Comparison of ENCODE assay signal across 8 cellular contexts in genomic region chr19:51784922-51785690, GRCh38. TPM values are rescaled to one million over a fixed set of nuclear protein-coding genes. Genes with fewer than 3 reads are reported as not detected.
DNase-seq lines count a peak whose midpoint lies in the region; ATAC-seq and TF ChIP-seq lines count a peak whose summit lies in the region.

No MANE protein-coding gene starts in this region.

- no peaks in the 10 kb centered on the region for H3K27me3 ChIP-seq in Karpas-422 (ENCODE audit: low read length)

- CTCF ChIA-PET in activated CD8-positive, alpha-beta T cell treated with anti-CD3 and anti-CD28 coated beads for 36 hours (lab: Charles Lee) = interaction anchor here (1.2 to 1.3 kb wide), 3 partner anchors 12 to 124 kb away, joined by 3 read pairs; no protein-coding TSS in a partner anchor

- H2AFZ ChIP-seq in Karpas-422 (ENCODE audit: low read length) = no peak overlapping the region

- POLR2A ChIA-PET in activated CD8-positive, alpha-beta T cell treated with anti-CD3 and anti-CD28 coated beads for 36 hours (lab: Charles Lee) = no interaction called here

- peaks cover 16% of the 10 kb centered on the region for H3K27me3 Mint-ChIP-seq in activated CD8-positive, alpha-beta T cell treated with anti-CD3 and anti-CD28 coated beads for 36 hours

- peak overlapping the region; percentile 3 for H3K4me2 ChIP-seq in Karpas-422 (ENCODE audit: low read depth, low read length, poor library complexity, severe bottlenecking)

- intact Hi-C loops in activated CD8-positive, alpha-beta T cell treated with anti-CD3 and anti-CD28 coated beads for 36 hours (cut with micrococcal nuclease) = no loop called here

- H3K9me2 ChIP-seq in Karpas-422 (replicated peaks; ENCODE audit: insufficient read depth, low read length) = no peaks in the 10 kb centered on the region

- peaks cover 23% of the 10 kb centered on the region for H3K4me1 ChIP-seq in Karpas-422 (ENCODE audit: low read length)

- ATAC-seq in activated CD8-positive, alpha-beta T cell treated with anti-CD3 and anti-CD28 coated beads for 36 hours = peak; percentile 91
- no peak for ATAC-seq in HG03135 (IDR thresholded peaks at IDR 0.05; ENCODE audit: unreplicated experiment)

- no peaks in the 10 kb centered on the region for H3K4me1 Mint-ChIP-seq in activated CD8-positive, alpha-beta T cell treated with anti-CD3 and anti-CD28 coated beads for 36 hours (ENCODE audit: low read depth)

- H3K4me3 ChIP-seq in Karpas-422 (ENCODE audit: low read length) = no peak overlapping the region

- peaks cover 3% of the 10 kb centered on the region for H3K9me3 Mint-ChIP-seq in activated CD8-positive, alpha-beta T cell treated with anti-CD3 and anti-CD28 coated beads for 36 hours

- DNase-seq in Karpas-422 (peak; percentile 85), hepatic stellate cell (ENCODE audit: low spot score) (peak; percentile 34), mesenteric fat pad (ENCODE audit: low spot score) (no peak), NCI-H345 treated with DMSO at 0.1 percent for 48 hours (lab: John Stamatoyannopoulos, UW; ENCODE audit: unreplicated experiment) (no peak), iPS-NIHi7 (ENCODE audit: extremely low spot score) (no peak)
- peak; percentile 85 for DNase-seq in activated CD8-positive, alpha-beta T cell treated with anti-CD3 and anti-CD28 coated beads for 36 hours
- DNase-seq in stimulated activated CD8-positive, alpha-beta memory T cell treated with anti-CD3 and anti-CD28 coated beads, Interleukin-7, amount 100 ng/mL, for 4 hours (ENCODE audit: low read depth in 2 of 2) = peak; percentile 5 to 16

- no peak overlapping the region for H3K27ac Mint-ChIP-seq in activated CD8-positive, alpha-beta T cell treated with anti-CD3 and anti-CD28 coated beads for 36 hours

- H3K27ac ChIP-seq in Karpas-422 (ENCODE audit: low read length) = no peak overlapping the region

- H3K36me3 Mint-ChIP-seq in activated CD8-positive, alpha-beta T cell treated with anti-CD3 and anti-CD28 coated beads for 36 hours (ENCODE audit: low read depth) = no peaks in the 10 kb centered on the region

- no peaks in the 10 kb centered on the region for H3K9me3 ChIP-seq in Karpas-422 (ENCODE audit: low read length)

- no peaks in the 10 kb centered on the region for H3K79me2 ChIP-seq in Karpas-422 (ENCODE audit: low read length)

- no peak for TF ChIP-seq CTCF in activated CD8-positive, alpha-beta T cell treated with anti-CD3 and anti-CD28 coated beads for 36 hours (IDR thresholded peaks at IDR 0.05)

- H3K9ac ChIP-seq in Karpas-422 (ENCODE audit: low read length) = no peak overlapping the region

- no peaks in the 10 kb centered on the region for H3K36me3 ChIP-seq in Karpas-422 (ENCODE audit: insufficient read depth, low read length)

- H3K4me3 Mint-ChIP-seq in activated CD8-positive, alpha-beta T cell treated with anti-CD3 and anti-CD28 coated beads for 36 hours = no peak overlapping the region

- H4K20me1 ChIP-seq in Karpas-422 (ENCODE audit: insufficient read depth, low read depth, low read length) = no peaks in the 10 kb centered on the region

RNA-seq across cellular contexts. Expression of gene FPR3, which starts 9.9 kb away (rescaled TPM):
- not detected in 2 replicates for total RNA-seq in Karpas-422 (2014; rRNA removed; shearing (Covaris generic); ENCODE audit: low replicate concordance)
- total RNA-seq in activated CD8-positive, alpha-beta T cell treated with anti-CD3 and anti-CD28 coated beads for 36 hours = not detected
- 44.5 TPM for total RNA-seq in mesenteric fat pad

RNA-seq across cellular contexts. Expression of gene FPR2, which starts 24.1 kb away (rescaled TPM):
- 0.58 and 7.9 TPM in 2 replicates for total RNA-seq in Karpas-422 (2014; rRNA removed; shearing (Covaris generic); ENCODE audit: low replicate concordance)
- not detected for total RNA-seq in activated CD8-positive, alpha-beta T cell treated with anti-CD3 and anti-CD28 coated beads for 36 hours
- total RNA-seq in mesenteric fat pad = 11.4 TPM

RNA-seq across cellular contexts. Expression of gene FPR1, which starts 33.4 kb away (rescaled TPM):
- 5.8 and 14.8 TPM in 2 replicates for total RNA-seq in Karpas-422 (2014; rRNA removed; shearing (Covaris generic); ENCODE audit: low replicate concordance)
- total RNA-seq in activated CD8-positive, alpha-beta T cell treated with anti-CD3 and anti-CD28 coated beads for 36 hours = not detected
- 97.6 TPM for total RNA-seq in mesenteric fat pad

Comparison
In these comparisons a context has a peak if more than half of its experiments do, and no peak if none do; other contexts are left out.
1. DNase-seq: peak in Karpas-422 (single experiment), activated CD8-positive, alpha-beta T cell treated with anti-CD3 and anti-CD28 coated beads for 36 hours (single experiment), hepatic stellate cell (single experiment) and stimulated activated CD8-positive, alpha-beta memory T cell treated with anti-CD3 and anti-CD28 coated beads, Interleukin-7, amount 100 ng/mL, for 4 hours (2 of 2); none in mesenteric fat pad (single experiment), NCI-H345 treated with DMSO at 0.1 percent for 48 hours (single experiment) and iPS-NIHi7 (single experiment).
2. RNA of gene FPR3, which starts 9.9 kb away (total RNA-seq): 44.5 TPM in mesenteric fat pad (single experiment); not detected in Karpas-422 and not detected in activated CD8-positive, alpha-beta T cell treated with anti-CD3 and anti-CD28 coated beads for 36 hours; every median in the first group is over 10 times any median in the second.